ENCODE assay signal across 21 cellular contexts in the genomic region with DNA sequence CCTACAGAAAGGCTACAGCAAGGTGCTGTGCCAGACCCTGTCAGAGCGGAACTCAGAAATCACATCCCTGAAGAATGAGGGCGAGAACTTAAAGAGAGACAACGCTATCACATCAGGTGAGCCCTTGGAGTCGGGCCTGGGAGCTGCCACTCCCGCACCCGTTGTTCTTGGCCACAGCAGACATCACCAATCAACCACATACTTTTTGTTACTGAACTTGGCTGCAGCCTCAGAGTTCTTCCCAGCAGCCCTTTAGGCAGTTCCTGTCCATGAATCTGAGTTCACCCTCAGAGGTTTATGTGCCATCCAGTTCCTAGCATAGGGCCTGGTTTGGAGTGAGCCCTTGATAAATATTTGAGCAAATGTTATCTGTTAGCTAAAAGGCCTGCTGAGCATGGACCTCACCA.
"Had no signal": no experiment of that assay in that cellular context is flagged by ENCODE, and none has a peak within 500 bp of the region (broad histone marks: within the 10 kb centered on the region; RNA-seq: fewer than 3 reads in every experiment).

No MANE protein-coding gene starts in this region.

- DNase-seq: activated CD4-positive, alpha-beta memory T cell treated with anti-CD3 and anti-CD28 coated beads for 36 hours; activated CD4-positive, alpha-beta T cell treated with anti-CD3 and anti-CD28 coated beads for 4 hours; activated CD4-positive, CD25-positive, alpha-beta regulatory T cell; activated naive CD4-positive, alpha-beta T cell treated with Interleukin-2 at 50 U/mL for 16 hours; activated naive CD8-positive, alpha-beta T cell treated with anti-CD3 and anti-CD28 coated beads for 36 hours; activated T-cell treated with anti-CD3 and anti-CD28 coated beads, Interleukin-2, amount 50 U/mL, for 48 hours; cerebellar nuclear complex; effector CD4-positive, alpha-beta T cell; erythroblast; foreskin fibroblast; heart right ventricle; stimulated activated CD4-positive, alpha-beta T cell treated with anti-CD3 and anti-CD28 coated beads, Interleukin-4, amount 100 ng/mL, for 4 hours; stimulated activated naive CD8-positive, alpha-beta T cell treated with anti-CD3 and anti-CD28 coated beads, Interleukin-15, Interleukin-2, amounts not matched to agents 100 U/mL and 50 U/mL, for 24 hours; substantia nigra; T1000; thyroid gland had no signal

- H2AFZ ChIP-seq: parathyroid adenoma had no signal

- H3K27ac ChIP-seq: heart right ventricle, neutrophil, parathyroid adenoma, thyroid gland had no signal

- H3K9ac ChIP-seq: parathyroid adenoma had no signal

- H3K9me3 ChIP-seq: neutrophil, thyroid gland had no signal

- H3K27ac Mint-ChIP-seq: activated CD4-positive, alpha-beta memory T cell treated with anti-CD3 and anti-CD28 coated beads for 36 hours; activated naive CD8-positive, alpha-beta T cell treated with anti-CD3 and anti-CD28 coated beads for 36 hours; nephron; T-helper 1 cell treated with Interleukin-12 subunit alpha and Interleukin-12 subunit beta and Interleukin-4 antibody, amounts not matched to agents 30 μg/mL and 1 μg/mL, for 36 hours had no signal

- H3K27me3 ChIP-seq: neutrophil, thyroid gland had no signal

- H3K36me3 Mint-ChIP-seq: activated CD4-positive, alpha-beta memory T cell treated with anti-CD3 and anti-CD28 coated beads for 36 hours; activated naive CD8-positive, alpha-beta T cell treated with anti-CD3 and anti-CD28 coated beads for 36 hours had no signal

- H3K36me3 ChIP-seq: heart right ventricle, neutrophil, thyroid gland had no signal

- H3K4me3 ChIP-seq: heart right ventricle, lung, thyroid gland had no signal

- H3K4me1 Mint-ChIP-seq: activated naive CD8-positive, alpha-beta T cell treated with anti-CD3 and anti-CD28 coated beads for 36 hours; nephron had no signal

- ATAC-seq: heart right ventricle; stimulated activated naive CD8-positive, alpha-beta T cell treated with anti-CD3 and anti-CD28 coated beads, Interleukin-15, Interleukin-2, amounts not matched to agents 100 U/mL and 50 U/mL, for 24 hours had no signal

- H3K4me1 ChIP-seq: heart right ventricle, parathyroid adenoma had no signal

- H3K4me3 Mint-ChIP-seq: activated CD4-positive, alpha-beta memory T cell treated with anti-CD3 and anti-CD28 coated beads for 36 hours; activated naive CD8-positive, alpha-beta T cell treated with anti-CD3 and anti-CD28 coated beads for 36 hours; nephron; T-helper 1 cell treated with Interleukin-12 subunit alpha and Interleukin-12 subunit beta and Interleukin-4 antibody, amounts not matched to agents 30 μg/mL and 1 μg/mL, for 36 hours had no signal

- H3K9me3 Mint-ChIP-seq: activated naive CD8-positive, alpha-beta T cell treated with anti-CD3 and anti-CD28 coated beads for 36 hours had no signal

- H3K79me2 ChIP-seq: parathyroid adenoma had no signal
